In the genomic region with DNA sequence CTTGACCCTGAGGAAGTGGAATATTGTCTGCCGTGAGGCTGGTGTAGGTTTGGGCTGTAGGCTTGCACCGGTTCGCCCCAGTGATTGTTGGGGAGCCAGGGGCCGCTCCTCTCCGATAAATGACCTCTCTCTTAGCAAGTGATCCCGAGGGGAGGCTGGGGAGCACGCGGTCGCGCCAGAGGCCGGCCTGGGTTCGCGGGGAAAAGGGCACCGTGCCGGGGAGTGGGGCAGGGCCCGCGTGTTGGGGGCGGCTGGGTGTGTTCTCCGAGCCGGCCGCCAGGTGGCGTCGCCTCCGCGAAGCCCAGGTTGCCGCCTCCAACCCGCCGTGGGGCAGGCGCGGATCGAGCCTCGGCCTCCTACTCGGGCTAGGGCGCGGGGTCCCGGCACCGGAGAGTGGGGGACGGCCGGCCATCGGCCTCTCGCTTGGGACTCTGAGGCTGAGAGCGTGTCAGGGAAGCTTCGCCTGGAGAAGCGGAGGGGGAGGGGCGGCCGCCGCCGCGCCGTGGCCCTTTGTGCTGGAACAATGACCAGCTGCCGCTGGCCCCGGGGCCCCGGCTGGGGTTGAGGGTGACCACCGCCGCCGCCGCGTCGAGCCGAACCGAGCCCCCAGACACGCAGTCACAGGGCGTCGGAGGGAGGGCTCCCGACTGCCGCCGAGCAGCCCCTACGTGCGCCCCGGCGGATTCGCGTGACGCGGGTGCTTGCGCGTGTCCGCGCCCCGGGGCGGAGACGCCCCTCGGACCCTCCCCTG, we compare ENCODE assay signal across 8 cellular contexts. TPM values are rescaled to one million over a fixed set of nuclear protein-coding genes. Genes with fewer than 3 reads are reported as not detected.
A peak's percentile ranks its signal among the peaks of the same experiment; 100 is the strongest.
DNase-seq lines count a peak whose midpoint lies in the region; ATAC-seq, FAIRE-seq and TF ChIP-seq lines count a peak whose summit lies in the region.

No MANE protein-coding gene starts in this region.

- peaks cover 61% of the 10 kb centered on the region for H3K36me3 Mint-ChIP-seq in Calu3 (ENCODE audit: insufficient read depth, unreplicated experiment)
- H3K36me3 Mint-ChIP-seq in activated naive CD8-positive, alpha-beta T cell: no peaks in the 10 kb centered on the region

- H3K27me3 ChIP-seq in HUES6 (ENCODE audit: control insufficient read depth, insufficient read depth, low read length) (no peaks in the 10 kb centered on the region), pancreas (no peaks in the 10 kb centered on the region), tibial nerve (no peaks in the 10 kb centered on the region)

- peak overlapping the region; percentile 91 for H3K9ac ChIP-seq in HUES6 (ENCODE audit: low read length)
- H3K9ac ChIP-seq in SK-N-MC (ENCODE audit: insufficient read length): peak overlapping the region; percentile 87

- peak overlapping the region; percentile 70 for H3K4me3 Mint-ChIP-seq in Calu3 (ENCODE audit: low read depth, unreplicated experiment)
- peak overlapping the region; percentile 95 for H3K4me3 Mint-ChIP-seq in activated naive CD8-positive, alpha-beta T cell

- peak; percentile 90 to 98 for TF ChIP-seq POLR2A in tibial nerve (IDR thresholded peaks at IDR 0.05)

- H3K36me3 ChIP-seq in HUES6 (ENCODE audit: control insufficient read depth, insufficient read depth, low read length) (peaks cover 26% of the 10 kb centered on the region), SK-N-MC (ENCODE audit: insufficient read depth, low read length) (peaks cover 6% of the 10 kb centered on the region; the same call in 1 of the 2 replicates), pancreas (peaks cover 0 to 7% (median 5%) of the 10 kb centered on the region in 3 donors), tibial nerve (peaks cover 0 to 19% (median 0%) of the 10 kb centered on the region in 3 donors)

- FAIRE-seq in pancreas (lab: Jason Lieb, UNC): no peak

- H3K9me3 Mint-ChIP-seq in Calu3 (ENCODE audit: low read depth, unreplicated experiment): no peaks in the 10 kb centered on the region
- no peaks in the 10 kb centered on the region for H3K9me3 Mint-ChIP-seq in activated naive CD8-positive, alpha-beta T cell (ENCODE audit: low read depth)

- peaks cover 33% of the 10 kb centered on the region for H3K4me1 ChIP-seq in HUES6 (ENCODE audit: control insufficient read depth, insufficient read depth, low read length)
- peaks cover 0 to 20% (median 8%) of the 10 kb centered on the region in 3 donors for H3K4me1 ChIP-seq in pancreas
- peaks cover 3 to 72% (median 25%) of the 10 kb centered on the region in 4 donors for H3K4me1 ChIP-seq in tibial nerve

- peaks cover 14% of the 10 kb centered on the region for H3K4me1 Mint-ChIP-seq in Calu3 (ENCODE audit: low read depth, unreplicated experiment)
- peaks cover 24% of the 10 kb centered on the region for H3K4me1 Mint-ChIP-seq in activated naive CD8-positive, alpha-beta T cell (ENCODE audit: low read depth)

- no peaks in the 10 kb centered on the region for H3K9me3 ChIP-seq in HUES6 (ENCODE audit: control insufficient read depth, insufficient read depth, low read depth, low read length)
- no peaks in the 10 kb centered on the region for H3K9me3 ChIP-seq in SK-N-MC (ENCODE audit: low read depth, low read length)
- H3K9me3 ChIP-seq in pancreas: no peaks in the 10 kb centered on the region
- no peaks in the 10 kb centered on the region for H3K9me3 ChIP-seq in tibial nerve

- H3K27ac ChIP-seq in HUES6 (ENCODE audit: low read depth, low read length): peak overlapping the region; percentile 95
- peak overlapping the region; percentile 78 for H3K27ac ChIP-seq in SK-N-MC
- peak overlapping the region; percentile 95 to 99 (median 98) for H3K27ac ChIP-seq in pancreas
- peak overlapping the region; percentile 100 for H3K27ac ChIP-seq in tibial nerve

- intact Hi-C loops in Calu3 (cut with micrococcal nuclease; ENCODE audit: unreplicated experiment) (no loop called here), Right ventricle myocardium superior (cut with DNase I) (loop anchor here (2.0 kb wide), 1 partner anchor 14 kb away; no protein-coding TSS in a partner anchor), pancreas (cut with DNase I) (no loop called here)

- H3K27me3 Mint-ChIP-seq in Calu3 (ENCODE audit: unreplicated experiment): no peaks in the 10 kb centered on the region
- H3K27me3 Mint-ChIP-seq in activated naive CD8-positive, alpha-beta T cell: no peaks in the 10 kb centered on the region

- 0% methylated on average over 57 to 83 of the region's 83 CpGs for WGBS in pancreas, 2 donors
- 0 to 1% methylated on average over 30 to 69 of the region's 83 CpGs for WGBS in tibial nerve, 2 donors

- peak overlapping the region; percentile 65 for H3K4me3 ChIP-seq in HUES6 (ENCODE audit: low read depth, low read length)
- peak overlapping the region; percentile 81 for H3K4me3 ChIP-seq in SK-N-MC
- peak overlapping the region; percentile 47 to 91 (median 84) for H3K4me3 ChIP-seq in pancreas
- peak overlapping the region; percentile 60 to 98 (median 93) for H3K4me3 ChIP-seq in tibial nerve

- CTCF ChIA-PET in Calu3 (lab: Charles Lee): interaction anchor here (0.7 to 1.5 kb wide), 3 partner anchors 12 to 15 kb away, joined by 3 to 17 read pairs (median 5); no protein-coding TSS in a partner anchor

- H3K27ac Mint-ChIP-seq in Calu3 (ENCODE audit: unreplicated experiment): peak overlapping the region; percentile 69
- H3K27ac Mint-ChIP-seq in activated naive CD8-positive, alpha-beta T cell: peak overlapping the region; percentile 96

- TF ChIP-seq CTCF in Calu3 (IDR thresholded peaks at IDR 0.05; ENCODE audit: unreplicated experiment) (peak; percentile 84), pancreas (IDR thresholded peaks at IDR 0.05) (peak; percentile 93 to 99 (median 97)), tibial nerve (IDR thresholded peaks at IDR 0.05) (peak; percentile 94 to 100 (median 98))

- DNase-seq in Calu3: peak; percentile 74
- no peak for DNase-seq in SK-N-MC (ENCODE audit: low read depth, low spot score)
- peak; percentile 91 for DNase-seq in Right ventricle myocardium superior
- peak; percentile 71 to 93 (median 83) for DNase-seq in pancreas
- DNase-seq in tibial nerve (ENCODE audit: low spot score in 2 of 2): peak; percentile 72

- BruUV-seq in Calu3 (replicated peaks; lab: Mats Ljungman, UMichigan): no TSS peak

- TF ChIP-seq EP300 in tibial nerve (IDR thresholded peaks at IDR 0.05): peak in 1 of 2 donors; percentile 95

- peak; percentile 58 for ATAC-seq in GM19455 (IDR thresholded peaks at IDR 0.05; ENCODE audit: unreplicated experiment)
- ATAC-seq in Right ventricle myocardium superior (ENCODE audit: poor library complexity): peak; percentile 81
- peak; percentile 64 to 81 (median 72) for ATAC-seq in pancreas

RNA-seq across cellular contexts. Expression of a gene that starts 0.4 kb away (rescaled TPM):
- total RNA-seq in Calu3 (2022) (23.7 TPM in 2 replicates), Right ventricle myocardium superior (39.1 TPM), pancreas (10 to 100 TPM; 10.5 to 26.5 (median 14.4) TPM), tibial nerve (100 to 1,000 TPM in 2 of 4 donors, 10 to 100 TPM in 2; 81.4 to 134 (median 98.7) TPM)
- 10 to 100 TPM; 41.1 to 52.2 TPM for polyA plus RNA-seq in pancreas

RNA-seq across cellular contexts. Expression of a gene that starts 11.8 kb away (rescaled TPM):
- total RNA-seq in Calu3 (2022): 13.8 and 14.7 TPM in 2 replicates
- 6.4 TPM for total RNA-seq in Right ventricle myocardium superior
- total RNA-seq in pancreas: 1 to 10 TPM; 1.7 to 5.4 (median 3.8) TPM
- 1 to 10 TPM; 3.1 to 3.2 TPM for polyA plus RNA-seq in pancreas
- 10 to 100 TPM in 1 of 4 donors, 1 to 10 TPM in 3; 5.0 to 11.4 (median 6.6) TPM for total RNA-seq in tibial nerve

RNA-seq across cellular contexts. Expression of a gene that starts 11.9 kb away (rescaled TPM):
- total RNA-seq in Calu3 (2022): 42.7 and 44.7 TPM in 2 replicates
- total RNA-seq in Right ventricle myocardium superior: 55.4 TPM
- total RNA-seq in pancreas: 10 to 100 TPM; 31.0 to 49.3 (median 36.2) TPM
- 10 to 100 TPM; 67.7 to 93.5 TPM for polyA plus RNA-seq in pancreas
- total RNA-seq in tibial nerve: 100 to 1,000 TPM in 2 of 4 donors, 10 to 100 TPM in 2; 64.1 to 146 (median 99.5) TPM

RNA-seq across cellular contexts. Expression of a gene that starts 29.9 kb away (rescaled TPM):
- total RNA-seq in Calu3 (2022) (15.9 and 20.6 TPM in 2 replicates), Right ventricle myocardium superior (0.86 TPM), pancreas (10 to 100 TPM in 3 of 6 donors, 1 to 10 TPM in 3; 8.7 to 17.2 (median 12.5) TPM), tibial nerve (1 to 10 TPM; 3.1 to 9.2 (median 5.3) TPM)
- 10 to 100 TPM; 33.8 to 36.4 TPM for polyA plus RNA-seq in pancreas

RNA-seq across cellular contexts. Expression of a gene that starts 31.8 kb away (rescaled TPM):
- total RNA-seq in Calu3 (2022) (1.2 and 1.3 TPM in 2 replicates), Right ventricle myocardium superior (0.38 TPM), pancreas (under 1 TPM; 0.18 to 0.49 (median 0.27) TPM), tibial nerve (1 to 10 TPM in 3 of 4 donors, under 1 TPM in 1; 0.84 to 2.4 (median 1.9) TPM)
- polyA plus RNA-seq in pancreas: under 1 TPM; 0.89 to 0.99 TPM
